16 cellular contexts compared by ENCODE assay signal in the genomic region with DNA sequence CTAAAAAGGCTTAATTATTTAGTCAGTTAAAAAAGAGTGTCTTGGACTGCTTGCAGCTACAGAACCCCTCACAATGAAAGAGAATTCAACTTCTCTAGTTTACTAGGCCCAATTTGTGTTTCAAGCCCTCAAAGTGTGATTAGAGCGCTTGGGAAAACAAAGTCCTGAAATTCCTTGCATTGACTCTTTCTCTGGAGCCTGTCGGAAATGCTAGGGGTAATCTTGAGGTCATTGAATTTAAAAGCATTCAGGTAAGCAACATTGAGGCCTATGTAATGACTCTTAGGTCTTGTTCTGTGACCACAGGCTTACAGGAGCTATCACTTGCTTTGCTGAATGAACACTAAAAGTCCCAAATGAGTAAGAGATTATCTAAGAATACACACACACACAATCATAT.
DNase-seq lines count a peak whose midpoint lies in the region; ATAC-seq and TF ChIP-seq lines count a peak whose summit lies in the region.
"Had no signal": no experiment of that assay in that cellular context is flagged by ENCODE, and none has a peak within 500 bp of the region (broad histone marks: within the 10 kb centered on the region; RNA-seq: fewer than 3 reads in every experiment).

No MANE protein-coding gene starts in this region.

- peak; percentile 34 for DNase-seq in NCI-H69 (lab: John Stamatoyannopoulos, UW)
- peak; percentile 51 for DNase-seq in endodermal cell
- DNase-seq in mesendoderm: peak; percentile 83
- DNase-seq in stimulated activated CD4-positive, alpha-beta T cell treated with anti-CD3 and anti-CD28 coated beads, Interleukin-4, amount 100 ng/mL, for 1 hour: no peak
- no peak for DNase-seq in CD1c-positive myeloid dendritic cell (ENCODE audit: extremely low spot score)
- DNase-seq: Karpas-422, NCI-H1417 treated with DMSO at 0.1 percent for 48 hours, NCI-H1930, NCI-H2171, NCI-H526 treated with DMSO at 0.1 percent for 48 hours, Right ventricle myocardium superior had no signal

- no peaks in the 10 kb centered on the region for H3K79me2 ChIP-seq in mesendoderm (ENCODE audit: control insufficient read depth, insufficient read depth, low read length)

- peak overlapping the region; percentile 46 for H3K27ac Mint-ChIP-seq in endodermal cell
- H3K27ac Mint-ChIP-seq: CD14-positive monocyte, IgD-negative memory B cell had no signal

- H2AK5ac ChIP-seq in mesendoderm (ENCODE audit: low read length): no peak overlapping the region

- H3K27me3 ChIP-seq in endodermal cell (ENCODE audit: control insufficient read depth, insufficient read depth, low read length, poor library complexity, severe bottlenecking) (peaks cover 7% of the 10 kb centered on the region), mesendoderm (ENCODE audit: insufficient read depth, low read length, poor library complexity) (no peaks in the 10 kb centered on the region)

- 12 to 33% methylated on average over 1 to 2 of the region's 2 CpGs for WGBS in endodermal cell (ENCODE audit: insufficient coverage in 1 of 2, insufficient read length in 1 of 2), 2 experiments
- WGBS in mesendoderm (ENCODE audit: extremely low coverage, insufficient coverage, low lambda C conversion rate): no CpG with 5 or more reads among the region's 2 CpGs

- no peaks in the 10 kb centered on the region for H3K36me3 Mint-ChIP-seq in endodermal cell (ENCODE audit: low read depth)
- H3K36me3 Mint-ChIP-seq: CD14-positive monocyte, IgD-negative memory B cell had no signal

- H3K4me3 ChIP-seq in endodermal cell (ENCODE audit: low read length): no peak overlapping the region
- H3K4me3 ChIP-seq in mesendoderm (ENCODE audit: low read length): no peak overlapping the region

- no peak overlapping the region for H3K4me2 ChIP-seq in mesendoderm (ENCODE audit: low read length)

- H3K36me3 ChIP-seq in endodermal cell (ENCODE audit: control insufficient read depth, insufficient read depth, low read length) (no peaks in the 10 kb centered on the region), mesendoderm (ENCODE audit: control insufficient read depth, insufficient read depth, low read length) (no peaks in the 10 kb centered on the region)

- H3K4me1 Mint-ChIP-seq in endodermal cell: no peaks in the 10 kb centered on the region

- no peak overlapping the region for H3K9ac ChIP-seq in endodermal cell (ENCODE audit: extremely low read depth, low read length, poor library complexity, severe bottlenecking)
- H3K9ac ChIP-seq in mesendoderm (ENCODE audit: low read length): no peak overlapping the region

- no peak overlapping the region for H2BK120ac ChIP-seq in mesendoderm (ENCODE audit: low read depth, low read length)

- no peak overlapping the region for H2BK5ac ChIP-seq in mesendoderm (ENCODE audit: low read length)

- ATAC-seq in HG02623 (IDR thresholded peaks at IDR 0.05; ENCODE audit: unreplicated experiment) (no peak), GM18867 (IDR thresholded peaks at IDR 0.05; ENCODE audit: unreplicated experiment) (no peak)
- ATAC-seq: HCT116 had no signal

- no peak overlapping the region for H4K5ac ChIP-seq in mesendoderm (ENCODE audit: low read length)

- H3K23ac ChIP-seq in mesendoderm (ENCODE audit: low read length): no peak overlapping the region

- no peak overlapping the region for H2BK15ac ChIP-seq in mesendoderm (replicated peaks; ENCODE audit: low read depth)

- H3K27ac ChIP-seq in endodermal cell (ENCODE audit: low read depth, low read length) (no peak overlapping the region), mesendoderm (ENCODE audit: low read depth, low read length) (no peak overlapping the region)

- H3K9me3 Mint-ChIP-seq in endodermal cell: no peaks in the 10 kb centered on the region

- no peak overlapping the region for H3K18ac ChIP-seq in mesendoderm (ENCODE audit: low read length)

- H4K8ac ChIP-seq in mesendoderm (ENCODE audit: low read depth, low read length): no peak overlapping the region

- no peaks in the 10 kb centered on the region for H3K79me1 ChIP-seq in mesendoderm (ENCODE audit: low read length)

- H3K4ac ChIP-seq in mesendoderm (ENCODE audit: low read depth, low read length): no peak overlapping the region

- peaks cover 12% of the 10 kb centered on the region for H3K27me3 Mint-ChIP-seq in endodermal cell (ENCODE audit: insufficient read depth)

- H3K9me3 ChIP-seq in endodermal cell (ENCODE audit: control insufficient read depth, low read length): no peaks in the 10 kb centered on the region

- no peak overlapping the region for H3K56ac ChIP-seq in mesendoderm (ENCODE audit: low read length)

- no peak overlapping the region for H3K4me3 Mint-ChIP-seq in endodermal cell
- H3K4me3 Mint-ChIP-seq: CD14-positive monocyte had no signal

- TF ChIP-seq CTCF in endodermal cell (conservative IDR thresholded peaks at IDR 0.05): no peak

- H3K4me1 ChIP-seq in endodermal cell (ENCODE audit: control insufficient read depth, insufficient read depth, low read length) (peaks cover 3% of the 10 kb centered on the region), mesendoderm (ENCODE audit: control insufficient read depth, low read depth, low read length) (no peaks in the 10 kb centered on the region)

Comparison
In these comparisons a context has a peak if more than half of its experiments do, and no peak if none do; other contexts are left out.
1. DNase-seq: peak in NCI-H69 (single experiment), endodermal cell (single experiment) and mesendoderm (single experiment); none in stimulated activated CD4-positive, alpha-beta T cell treated with anti-CD3 and anti-CD28 coated beads, Interleukin-4, amount 100 ng/mL, for 1 hour (single experiment) and CD1c-positive myeloid dendritic cell (single experiment).